In genomic region chr4:67542076-67542475, GRCh38 we compare ENCODE assay signal across 2 cellular contexts.
A peak's percentile ranks its signal among the peaks of the same experiment; 100 is the strongest.
TF ChIP-seq lines count a peak whose summit lies in the region.

No MANE protein-coding gene starts in this region.

TF ChIP-seq in liver, 16 proteins besides CTCF, POLR2A, EP300 and RAD21:
- no peak for TF ChIP-seq FOXA1 (IDR thresholded peaks at IDR 0.05)
- TF ChIP-seq ATF3 (IDR thresholded peaks at IDR 0.05) = no peak
- TF ChIP-seq FOXA2 (IDR thresholded peaks at IDR 0.05) = peak; percentile 26
- no peak for TF ChIP-seq HNF4A (conservative IDR thresholded peaks at IDR 0.05)

TF ChIP-seq in HepG2, 621 proteins besides CTCF, POLR2A, EP300 and RAD21:
- TF ChIP-seq ZFP62 (CRISPR knock-in tag; IDR thresholded peaks at IDR 0.05) (no peak), ZIK1 (CRISPR knock-in tag; IDR thresholded peaks at IDR 0.05; ENCODE audit: borderline replicate concordance, low read depth) (no peak), KDM5B (CRISPR knock-in tag; IDR thresholded peaks at IDR 0.05; ENCODE audit: borderline replicate concordance) (no peak), ARNT2 (CRISPR knock-in tag; IDR thresholded peaks at IDR 0.05; ENCODE audit: low read depth) (no peak), ZNF503 (CRISPR knock-in tag; IDR thresholded peaks at IDR 0.05) (no peak), ZFY (CRISPR knock-in tag; IDR thresholded peaks at IDR 0.05) (no peak), SALL1 (CRISPR knock-in tag; IDR thresholded peaks at IDR 0.05) (no peak), ZUFSP (CRISPR knock-in tag; IDR thresholded peaks at IDR 0.05; ENCODE audit: borderline replicate concordance) (no peak), ZNF24 (IDR thresholded peaks at IDR 0.05) (no peak), AGO1 (IDR thresholded peaks at IDR 0.05; ENCODE audit: low read depth, low read length, poor library complexity, severe bottlenecking) (no peak), SNAPC4 (CRISPR knock-in tag; IDR thresholded peaks at IDR 0.05) (no peak), ZNF737 (CRISPR knock-in tag; IDR thresholded peaks at IDR 0.05; ENCODE audit: borderline replicate concordance) (no peak), PRDM10 (CRISPR knock-in tag; IDR thresholded peaks at IDR 0.05; ENCODE audit: low read depth) (no peak), HNRNPH1 (optimal IDR thresholded peaks at IDR 0.05; ENCODE audit: low read depth, low read length) (no peak), FOXK1 (CRISPR knock-in tag; IDR thresholded peaks at IDR 0.05; ENCODE audit: borderline replicate concordance, low read depth) (no peak), E2F2 (CRISPR knock-in tag; IDR thresholded peaks at IDR 0.05; ENCODE audit: borderline replicate concordance) (no peak)
